In genomic region chr5:80915716-80916115, GRCh38 we compare ENCODE assay signal across 18 cellular contexts. TPM values are rescaled to one million over a fixed set of nuclear protein-coding genes. Genes with fewer than 3 reads are reported as not detected.
DNase-seq lines count a peak whose midpoint lies in the region; ATAC-seq and TF ChIP-seq lines count a peak whose summit lies in the region.
"Had no signal": no experiment of that assay in that cellular context is flagged by ENCODE, and none has a peak within 500 bp of the region (broad histone marks: within the 10 kb centered on the region; RNA-seq: fewer than 3 reads in every experiment).

No MANE protein-coding gene starts in this region.

- peak; percentile 52 for DNase-seq in EH (ENCODE audit: low read depth)
- peak; percentile 55 for DNase-seq in M059J (ENCODE audit: low read depth)
- DNase-seq in choroid plexus epithelial cell (ENCODE audit: low read depth): peak; percentile 50
- peak; percentile 50 for DNase-seq in foreskin melanocyte
- DNase-seq in kidney tubule cell (ENCODE audit: low spot score): no peak
- DNase-seq in cerebellar nuclear complex (lab: John Stamatoyannopoulos, UW): no peak
- no peak for DNase-seq in stimulated activated CD4-positive, alpha-beta T cell treated with anti-CD3 and anti-CD28 coated beads, Interleukin-1b, Interleukin-23, amount 100 ng/mL, for 48 hours
- DNase-seq: CD4-positive, alpha-beta T cell; DMS79 treated with DMSO at 0.1 percent for 48 hours; NCI-H1436 treated with DMSO at 0.1 percent for 48 hours; NCI-H2081 treated with DMSO at 0.1 percent for 48 hours; NCI-H2227 treated with DMSO at 0.1 percent for 48 hours; NCI-H526; PC-9; Right ventricle myocardium superior had no signal

- H3K4me3 ChIP-seq in choroid plexus epithelial cell (ENCODE audit: low read depth, low read length): no peak overlapping the region
- H3K4me3 ChIP-seq: A549, PC-9 had no signal

- ATAC-seq in GM21825 (IDR thresholded peaks at IDR 0.05; ENCODE audit: unreplicated experiment): no peak
- ATAC-seq: A549, SK-N-SH treated with all-trans-retinoic acid at 6 μM for 48 hours had no signal

- no peak for TF ChIP-seq CTCF in choroid plexus epithelial cell (conservative IDR thresholded peaks at IDR 0.05; ENCODE audit: low read depth, low read length)

RNA-seq across cellular contexts. Expression of gene RASGRF2, which starts 44.4 kb away (rescaled TPM):
- 1.8 and 2.3 TPM in 2 replicates for total RNA-seq in M059J (2014; rRNA removed; shearing (Covaris generic))

Comparison
In these comparisons a context has a peak if more than half of its experiments do, and no peak if none do; other contexts are left out.
1. DNase-seq: peak in EH (single experiment), M059J (single experiment), choroid plexus epithelial cell (single experiment) and foreskin melanocyte (single experiment); none in kidney tubule cell (single experiment), cerebellar nuclear complex (0 of 2) and stimulated activated CD4-positive, alpha-beta T cell treated with anti-CD3 and anti-CD28 coated beads, Interleukin-1b, Interleukin-23, amount 100 ng/mL, for 48 hours (single experiment).